1 cellular context compared by ENCODE assay signal in the genomic region with DNA sequence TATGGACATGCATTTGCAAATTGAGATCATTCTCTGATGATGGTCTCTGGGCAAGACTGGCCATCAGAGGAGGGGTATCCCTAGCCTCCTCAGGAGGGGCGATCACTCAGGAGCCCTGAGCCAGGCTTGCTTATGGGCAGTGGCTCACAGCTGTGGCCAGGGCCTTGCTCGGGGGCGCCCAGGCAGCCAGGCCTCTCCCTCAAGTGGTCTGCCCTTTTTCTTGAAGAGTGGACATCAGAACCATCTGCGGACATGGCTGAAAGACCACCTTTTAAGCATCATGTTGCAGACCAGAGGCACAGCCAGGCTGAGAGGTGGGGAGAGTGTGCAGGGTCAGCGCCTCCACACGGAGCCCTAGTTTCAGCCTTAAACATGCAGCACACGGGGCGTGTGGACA.
TF ChIP-seq lines count a peak whose summit lies in the region.

No MANE protein-coding gene starts in this region.

TF ChIP-seq in H1, 55 proteins besides CTCF, POLR2A, EP300 and RAD21 (continued from another document):
- no peak for TF ChIP-seq ASH2L (IDR thresholded peaks at IDR 0.05; ENCODE audit: low read length)
- no peak for TF ChIP-seq JUND (IDR thresholded peaks at IDR 0.05; ENCODE audit: low read length)
- no peak for TF ChIP-seq SIRT6 (IDR thresholded peaks at IDR 0.05; ENCODE audit: low read length)
- TF ChIP-seq, protein P1, sequence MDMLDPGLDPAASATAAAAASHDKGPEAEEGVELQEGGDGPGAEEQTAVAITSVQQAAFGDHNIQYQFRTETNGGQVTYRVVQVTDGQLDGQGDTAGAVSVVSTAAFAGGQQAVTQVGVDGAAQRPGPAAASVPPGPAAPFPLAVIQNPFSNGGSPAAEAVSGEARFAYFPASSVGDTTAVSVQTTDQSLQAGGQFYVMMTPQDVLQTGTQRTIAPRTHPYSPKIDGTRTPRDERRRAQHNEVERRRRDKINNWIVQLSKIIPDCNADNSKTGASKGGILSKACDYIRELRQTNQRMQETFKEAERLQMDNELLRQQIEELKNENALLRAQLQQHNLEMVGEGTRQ (IDR thresholded peaks at IDR 0.05; ENCODE audit: low read length) = no peak
